Comparison of ENCODE assay signal across 23 cellular contexts in genomic region chr4:138864961-138865720, GRCh38.
DNase-seq lines count a peak whose midpoint lies in the region; ATAC-seq and TF ChIP-seq lines count a peak whose summit lies in the region.
"Had no signal": no experiment of that assay in that cellular context is flagged by ENCODE, and none has a peak within 500 bp of the region (broad histone marks: within the 10 kb centered on the region; RNA-seq: fewer than 3 reads in every experiment).

No MANE protein-coding gene starts in this region.

- no peak overlapping the region for H3K4me3 ChIP-seq in body of pancreas
- H3K4me3 ChIP-seq in brain microvascular endothelial cell (ENCODE audit: low read depth, low read length): no peak overlapping the region
- H3K4me3 ChIP-seq: GM12878, left lung, ovary, sigmoid colon, vagina had no signal

- no peak overlapping the region for H3K27ac Mint-ChIP-seq in activated CD4-positive, alpha-beta T cell treated with anti-CD3 and anti-CD28 coated beads for 36 hours
- no peak overlapping the region for H3K27ac Mint-ChIP-seq in activated CD4-positive, alpha-beta T cell treated with anti-CD3 and anti-CD28 coated beads, Interleukin-2, amount 10 ng/mL, durations not matched to agents 7 days and 5 days
- no peak overlapping the region for H3K27ac Mint-ChIP-seq in MCF 10A (ENCODE audit: low read depth, unreplicated experiment)
- H3K27ac Mint-ChIP-seq: activated naive CD4-positive, alpha-beta T cell treated with anti-CD3 and anti-CD28 coated beads for 36 hours; CD14-positive monocyte; natural killer cell had no signal

- no peak for ATAC-seq in activated CD4-positive, alpha-beta T cell treated with anti-CD3 and anti-CD28 coated beads for 36 hours
- ATAC-seq in body of pancreas: peak; percentile 68
- ATAC-seq: activated T-cell treated with anti-CD3 and anti-CD28 coated beads, Interleukin-2, amount 50 U/mL, for 4 hours; GM12878; left lung; natural killer cell had no signal

- no peaks in the 10 kb centered on the region for H3K36me3 Mint-ChIP-seq in activated CD4-positive, alpha-beta T cell treated with anti-CD3 and anti-CD28 coated beads for 36 hours (ENCODE audit: low read depth)
- H3K36me3 Mint-ChIP-seq in activated CD4-positive, alpha-beta T cell treated with anti-CD3 and anti-CD28 coated beads, Interleukin-2, amount 10 ng/mL, durations not matched to agents 7 days and 5 days (ENCODE audit: low read depth): no peaks in the 10 kb centered on the region
- no peaks in the 10 kb centered on the region for H3K36me3 Mint-ChIP-seq in MCF 10A (ENCODE audit: insufficient read depth, unreplicated experiment)
- H3K36me3 Mint-ChIP-seq: CD14-positive monocyte, natural killer cell had no signal

- no peak overlapping the region for H3K4me3 Mint-ChIP-seq in activated CD4-positive, alpha-beta T cell treated with anti-CD3 and anti-CD28 coated beads for 36 hours
- H3K4me3 Mint-ChIP-seq in activated CD4-positive, alpha-beta T cell treated with anti-CD3 and anti-CD28 coated beads, Interleukin-2, amount 10 ng/mL, durations not matched to agents 7 days and 5 days: no peak overlapping the region
- no peak overlapping the region for H3K4me3 Mint-ChIP-seq in MCF 10A (ENCODE audit: unreplicated experiment)
- H3K4me3 Mint-ChIP-seq: activated naive CD4-positive, alpha-beta T cell treated with anti-CD3 and anti-CD28 coated beads for 36 hours; activated T-cell treated with anti-CD3 and anti-CD28 coated beads, Interleukin-2, amount 50 U/mL, for 4 hours; natural killer cell had no signal

- peaks cover 16% of the 10 kb centered on the region for H3K27me3 Mint-ChIP-seq in activated CD4-positive, alpha-beta T cell treated with anti-CD3 and anti-CD28 coated beads for 36 hours
- peaks cover 4% of the 10 kb centered on the region for H3K27me3 Mint-ChIP-seq in activated CD4-positive, alpha-beta T cell treated with anti-CD3 and anti-CD28 coated beads, Interleukin-2, amount 10 ng/mL, durations not matched to agents 7 days and 5 days
- H3K27me3 Mint-ChIP-seq in MCF 10A (ENCODE audit: insufficient read depth, unreplicated experiment): no peaks in the 10 kb centered on the region

- TF ChIP-seq POLR2A in body of pancreas (IDR thresholded peaks at IDR 0.05): no peak

- H3K27me3 ChIP-seq in body of pancreas (no peaks in the 10 kb centered on the region), brain microvascular endothelial cell (replicated peaks) (no peaks in the 10 kb centered on the region)
- H3K27me3 ChIP-seq: left lung, ovary, sigmoid colon, vagina had no signal

- no peaks in the 10 kb centered on the region for H3K9me3 ChIP-seq in body of pancreas
- H3K9me3 ChIP-seq: left lung, ovary, sigmoid colon, vagina had no signal

- in situ Hi-C loops in brain microvascular endothelial cell (cut with HindIII; ENCODE audit: low pct_ligation_motif_present, low sequenced_read_pairs): no loop called here

- intact Hi-C loops in activated CD4-positive, alpha-beta T cell treated with anti-CD3 and anti-CD28 coated beads for 36 hours (cut with DNase I, micrococcal nuclease): no loop called here
- intact Hi-C loops in body of pancreas (cut with DNase I) (no loop called here), MCF 10A (cut with micrococcal nuclease) (no loop called here)

- DNase-seq in activated CD4-positive, alpha-beta T cell treated with anti-CD3 and anti-CD28 coated beads for 36 hours: peak; percentile 9
- no peak for DNase-seq in activated CD4-positive, alpha-beta T cell treated with anti-CD3 and anti-CD28 coated beads, Interleukin-2, amount 10 ng/mL, durations not matched to agents 7 days and 5 days
- DNase-seq in NCI-H69 (lab: John Stamatoyannopoulos, UW) (peak; percentile 72), body of pancreas (peak; percentile 16 to 46 (median 36)), renal cortical epithelial cell (ENCODE audit: low read depth) (peak; percentile 54), brain microvascular endothelial cell (no peak), DMS 273 (lab: John Stamatoyannopoulos, UW; ENCODE audit: unreplicated experiment) (no peak), MCF 10A (ENCODE audit: unreplicated experiment) (no peak)
- DNase-seq: ACHN; activated naive CD4-positive, alpha-beta T cell treated with anti-CD3 and anti-CD28 coated beads for 36 hours; activated T-cell treated with anti-CD3 and anti-CD28 coated beads, Interleukin-2, amount 50 U/mL, for 4 hours; amygdala; DMS 273 treated with DMSO at 0.1 percent for 48 hours; left lung; natural killer cell; NCI-H1930; ovary; sigmoid colon; T-helper 9 cell had no signal

- H3K9me3 Mint-ChIP-seq in activated CD4-positive, alpha-beta T cell treated with anti-CD3 and anti-CD28 coated beads for 36 hours (ENCODE audit: low read depth): no peaks in the 10 kb centered on the region
- no peaks in the 10 kb centered on the region for H3K9me3 Mint-ChIP-seq in activated CD4-positive, alpha-beta T cell treated with anti-CD3 and anti-CD28 coated beads, Interleukin-2, amount 10 ng/mL, durations not matched to agents 7 days and 5 days
- H3K9me3 Mint-ChIP-seq in MCF 10A (ENCODE audit: unreplicated experiment): no peaks in the 10 kb centered on the region
- H3K9me3 Mint-ChIP-seq: activated naive CD4-positive, alpha-beta T cell treated with anti-CD3 and anti-CD28 coated beads for 36 hours; activated T-cell treated with anti-CD3 and anti-CD28 coated beads, Interleukin-2, amount 50 U/mL, for 4 hours; CD14-positive monocyte; natural killer cell had no signal

- BruUV-seq in MCF 10A (replicated peaks; lab: Mats Ljungman, UMichigan): no TSS peak

- no peaks in the 10 kb centered on the region for H3K4me1 Mint-ChIP-seq in activated CD4-positive, alpha-beta T cell treated with anti-CD3 and anti-CD28 coated beads for 36 hours
- H3K4me1 Mint-ChIP-seq in activated CD4-positive, alpha-beta T cell treated with anti-CD3 and anti-CD28 coated beads, Interleukin-2, amount 10 ng/mL, durations not matched to agents 7 days and 5 days: no peaks in the 10 kb centered on the region
- H3K4me1 Mint-ChIP-seq in MCF 10A (ENCODE audit: insufficient read depth, unreplicated experiment): no peaks in the 10 kb centered on the region
- H3K4me1 Mint-ChIP-seq: CD14-positive monocyte, natural killer cell had no signal

- POLR2A ChIA-PET in activated CD4-positive, alpha-beta T cell treated with anti-CD3 and anti-CD28 coated beads for 36 hours (lab: Charles Lee): no interaction called here
- POLR2A ChIA-PET in activated CD4-positive, alpha-beta T cell treated with anti-CD3 and anti-CD28 coated beads, Interleukin-2, amount 10 ng/mL, durations not matched to agents 7 days and 5 days (lab: Charles Lee): no interaction called here
- POLR2A ChIA-PET in MCF 10A (lab: Yijun Ruan, JAX): no interaction called here

- TF ChIP-seq CTCF in body of pancreas (IDR thresholded peaks at IDR 0.05): no peak
- TF ChIP-seq CTCF in brain microvascular endothelial cell (IDR thresholded peaks at IDR 0.05; ENCODE audit: low read depth, low read length, missing control alignments): no peak
- no peak for TF ChIP-seq CTCF in MCF 10A (IDR thresholded peaks at IDR 0.05; ENCODE audit: unreplicated experiment)

- peaks cover 6% of the 10 kb centered on the region for H3K4me1 ChIP-seq in body of pancreas
- H3K4me1 ChIP-seq: left lung, sigmoid colon, vagina had no signal

- 11 to 14% methylated on average over 9 to 10 of the region's 10 CpGs for WGBS in body of pancreas, 2 donors

- CTCF ChIA-PET in activated CD4-positive, alpha-beta T cell treated with anti-CD3 and anti-CD28 coated beads for 36 hours (lab: Charles Lee): no interaction called here
- CTCF ChIA-PET in activated CD4-positive, alpha-beta T cell treated with anti-CD3 and anti-CD28 coated beads, Interleukin-2, amount 10 ng/mL, durations not matched to agents 7 days and 5 days (lab: Charles Lee): interaction anchor here (1.1 kb wide), 1 partner anchor 9 kb away, joined by 3 read pairs; no protein-coding TSS in a partner anchor
- CTCF ChIA-PET in MCF 10A (lab: Yijun Ruan, JAX): interaction anchor here (0.9 kb wide), 1 partner anchor 15 kb away, joined by 3 read pairs; no protein-coding TSS in a partner anchor

- H3K36me3 ChIP-seq in body of pancreas (replicated peaks in 1 of 2; ENCODE audit: insufficient read depth in 1 of 2, low read depth in 2 of 2) (no peaks in the 10 kb centered on the region), brain microvascular endothelial cell (replicated peaks) (no peaks in the 10 kb centered on the region)
- H3K36me3 ChIP-seq: left lung, ovary, sigmoid colon, vagina had no signal

- H3K27ac ChIP-seq in body of pancreas (no peak overlapping the region), brain microvascular endothelial cell (no peak overlapping the region)
- H3K27ac ChIP-seq: KMS-11, left lung, ovary, sigmoid colon, vagina had no signal

Comparison
In these comparisons a context has a peak if more than half of its experiments do, and no peak if none do; other contexts are left out.
1. DNase-seq: peak in activated CD4-positive, alpha-beta T cell treated with anti-CD3 and anti-CD28 coated beads for 36 hours (single experiment), NCI-H69 (single experiment), body of pancreas (4 of 4) and renal cortical epithelial cell (single experiment); none in activated CD4-positive, alpha-beta T cell treated with anti-CD3 and anti-CD28 coated beads, Interleukin-2, amount 10 ng/mL, durations not matched to agents 7 days and 5 days (single experiment), brain microvascular endothelial cell (single experiment), DMS 273 (single experiment) and MCF 10A (single experiment).